1 cellular context compared by ENCODE assay signal in genomic region chr11:64803846-64804345, GRCh38.
TF ChIP-seq lines count a peak whose summit lies in the region.

No MANE protein-coding gene starts in this region.

TF ChIP-seq in GM23338, 12 proteins besides CTCF, POLR2A, EP300 and RAD21 (continued from another document):
- no peak for TF ChIP-seq ZNF462 (CRISPR knock-in tag; IDR thresholded peaks at IDR 0.05)
